ENCODE assay signal across 18 cellular contexts in genomic region chr15:90789496-90789895, GRCh38.
"Had no signal": no experiment of that assay in that cellular context is flagged by ENCODE, and none has a peak within 500 bp of the region (broad histone marks: within the 10 kb centered on the region; RNA-seq: fewer than 3 reads in every experiment).

No MANE protein-coding gene starts in this region.

- H3K27me3 ChIP-seq: body of pancreas, esophagus squamous epithelium had no signal

- H3K4me1 ChIP-seq: esophagus squamous epithelium, prostate gland had no signal

- DNase-seq: activated CD4-positive, alpha-beta T cell treated with anti-CD3 and anti-CD28 coated beads for 1 hour; activated CD4-positive, alpha-beta T cell treated with anti-CD3 and anti-CD28 coated beads, Interleukin-2, amount 50 U/mL, for 4 hours; activated effector memory CD4-positive, alpha-beta T cell treated with Interleukin-2 at 50 U/mL for 16 hours; activated naive CD4-positive, alpha-beta T cell treated with anti-CD3 and anti-CD28 coated beads, Interleukin-2, amount 50 U/mL, for 16 hours; activated T-cell treated with anti-CD3 and anti-CD28 coated beads, Interleukin-2, amount 50 U/mL, for 1 hour; central memory CD4-positive, alpha-beta T cell; cortex of kidney; effector CD4-positive, alpha-beta T cell; esophagus squamous epithelium; foreskin fibroblast; mesendoderm; right cardiac atrium; stimulated activated naive CD8-positive, alpha-beta T cell treated with anti-CD3 and anti-CD28 coated beads, Interleukin-15, amount 100 ng/mL, for 72 hours; SW 1271 had no signal

- H3K36me3 ChIP-seq: esophagus squamous epithelium, prostate gland, thoracic aorta had no signal

- H3K27ac Mint-ChIP-seq: stimulated activated naive CD8-positive, alpha-beta T cell treated with anti-CD3 and anti-CD28 coated beads, Interleukin-15, amount 100 ng/mL, for 72 hours had no signal

- H3K4me3 Mint-ChIP-seq: stimulated activated naive CD8-positive, alpha-beta T cell treated with anti-CD3 and anti-CD28 coated beads, Interleukin-15, amount 100 ng/mL, for 72 hours had no signal

- H3K27ac ChIP-seq: esophagus squamous epithelium, prostate gland, thoracic aorta, VCaP had no signal

- ATAC-seq: right cardiac atrium; stimulated activated naive CD8-positive, alpha-beta T cell treated with anti-CD3 and anti-CD28 coated beads, Interleukin-15, amount 100 ng/mL, for 72 hours had no signal

- H3K9me3 Mint-ChIP-seq: stimulated activated naive CD8-positive, alpha-beta T cell treated with anti-CD3 and anti-CD28 coated beads, Interleukin-15, amount 100 ng/mL, for 72 hours had no signal

- H3K9me3 ChIP-seq: body of pancreas, esophagus squamous epithelium, prostate gland, thoracic aorta had no signal

- H3K4me3 ChIP-seq: body of pancreas, esophagus squamous epithelium, prostate gland, thoracic aorta had no signal

- H3K4me1 Mint-ChIP-seq: stimulated activated naive CD8-positive, alpha-beta T cell treated with anti-CD3 and anti-CD28 coated beads, Interleukin-15, amount 100 ng/mL, for 72 hours had no signal

- H3K27me3 Mint-ChIP-seq: stimulated activated naive CD8-positive, alpha-beta T cell treated with anti-CD3 and anti-CD28 coated beads, Interleukin-15, amount 100 ng/mL, for 72 hours had no signal
